8 cellular contexts compared by ENCODE assay signal in genomic region chrX:154373340-154374306, GRCh38. TPM values are rescaled to one million over a fixed set of nuclear protein-coding genes. Genes with fewer than 3 reads are reported as not detected.
DNase-seq lines count a peak whose midpoint lies in the region; ATAC-seq and TF ChIP-seq lines count a peak whose summit lies in the region.

No MANE protein-coding gene starts in this region.

- H3K27me3 ChIP-seq in WERI-Rb-1 (ENCODE audit: insufficient read depth, low read depth, severe bottlenecking) = no peaks in the 10 kb centered on the region
- H3K27me3 ChIP-seq in fibroblast of lung (ENCODE audit: control insufficient read depth, insufficient read depth, low read length) = no peaks in the 10 kb centered on the region

- TF ChIP-seq CTCF in NB4 (IDR thresholded peaks at IDR 0.05; ENCODE audit: low read depth, low read length) (peak; percentile 37), WERI-Rb-1 (IDR thresholded peaks at IDR 0.05; ENCODE audit: low read depth, low read length) (peak; percentile 77), fibroblast of lung (conservative IDR thresholded peaks at IDR 0.05 in 1 of 2, IDR thresholded peaks at IDR 0.05 in 1 of 2; ENCODE audit: low read depth in 1 of 2, low read length in 2 of 2) (peak in 1 of 2 donors; percentile 55), nephron (IDR thresholded peaks at IDR 0.05; ENCODE audit: unreplicated experiment in 3 of 3) (peak; percentile 58 to 65 (median 61))

- peak overlapping the region; percentile 96 for H3K27ac ChIP-seq in WERI-Rb-1
- H3K27ac ChIP-seq in fibroblast of lung (ENCODE audit: insufficient read depth, low read length) = peak overlapping the region; percentile 43

- peaks cover 9% of the 10 kb centered on the region for H3K4me1 Mint-ChIP-seq in activated CD4-positive, alpha-beta T cell treated with anti-CD3 and anti-CD28 coated beads, Interleukin-2, amount 10 ng/mL, durations not matched to agents 24 days and 14 days
- H3K4me1 Mint-ChIP-seq in nephron = peaks cover 5% of the 10 kb centered on the region

- no peak overlapping the region for H3K27ac Mint-ChIP-seq in activated CD4-positive, alpha-beta T cell treated with anti-CD3 and anti-CD28 coated beads, Interleukin-2, amount 10 ng/mL, durations not matched to agents 24 days and 14 days
- peak overlapping the region; percentile 74 to 95 (median 90) for H3K27ac Mint-ChIP-seq in nephron

- peaks cover 33% of the 10 kb centered on the region for H3K79me2 ChIP-seq in fibroblast of lung (ENCODE audit: control insufficient read depth, insufficient read depth, low read length)

- peak; percentile 76 for DNase-seq in activated CD4-positive, alpha-beta T cell treated with anti-CD3 and anti-CD28 coated beads, Interleukin-2, amount 10 ng/mL, durations not matched to agents 24 days and 14 days
- no peak for DNase-seq in activated CD4-positive, alpha-beta T cell treated with anti-CD3 and anti-CD28 coated beads for 4 hours
- DNase-seq in NB4 (ENCODE audit: low read depth) (peak; percentile 61), WERI-Rb-1 (peak; percentile 81), fibroblast of lung (ENCODE audit: low read depth in 2 of 2) (peak; percentile 76 to 85)

- peaks cover 7% of the 10 kb centered on the region for H3K36me3 Mint-ChIP-seq in activated CD4-positive, alpha-beta T cell treated with anti-CD3 and anti-CD28 coated beads, Interleukin-2, amount 10 ng/mL, durations not matched to agents 24 days and 14 days (ENCODE audit: low read depth)
- H3K36me3 Mint-ChIP-seq in nephron (ENCODE audit: low read depth) = peaks cover 4% of the 10 kb centered on the region

- peak overlapping the region; percentile 76 for H3K4me3 Mint-ChIP-seq in activated CD4-positive, alpha-beta T cell treated with anti-CD3 and anti-CD28 coated beads, Interleukin-2, amount 10 ng/mL, durations not matched to agents 24 days and 14 days
- peak overlapping the region; percentile 80 to 92 (median 91) for H3K4me3 Mint-ChIP-seq in nephron

- no peaks in the 10 kb centered on the region for H3K9me3 Mint-ChIP-seq in activated CD4-positive, alpha-beta T cell treated with anti-CD3 and anti-CD28 coated beads, Interleukin-2, amount 10 ng/mL, durations not matched to agents 24 days and 14 days
- peaks cover 10% of the 10 kb centered on the region for H3K9me3 Mint-ChIP-seq in nephron

- H3K4me2 ChIP-seq in fibroblast of lung (ENCODE audit: extremely low read depth, insufficient read depth, low read length) = peak overlapping the region; percentile 80

- peaks cover 16% of the 10 kb centered on the region for H3K36me3 ChIP-seq in WERI-Rb-1
- H3K36me3 ChIP-seq in fibroblast of lung (ENCODE audit: control insufficient read depth, insufficient read depth, low read length) = peaks cover 4% of the 10 kb centered on the region

- no peak for ATAC-seq in GM21825 (IDR thresholded peaks at IDR 0.05; ENCODE audit: unreplicated experiment)
- ATAC-seq in GM19035 (IDR thresholded peaks at IDR 0.05; ENCODE audit: unreplicated experiment) = no peak

- no peaks in the 10 kb centered on the region for H4K20me1 ChIP-seq in fibroblast of lung (ENCODE audit: control insufficient read depth, extremely low read depth, insufficient read depth, low read length)

- H3K4me1 ChIP-seq in fibroblast of lung (ENCODE audit: control insufficient read depth, extremely low read depth, insufficient read depth, low read length) = no peaks in the 10 kb centered on the region

- no peak for TF ChIP-seq POLR2A in NB4 (IDR thresholded peaks at IDR 0.05; ENCODE audit: extremely low read depth, insufficient read length)

- H3K4me3 ChIP-seq in NB4 (ENCODE audit: low read depth, low read length) (no peak overlapping the region), WERI-Rb-1 (ENCODE audit: low read depth, low read length) (peak overlapping the region; percentile 62), fibroblast of lung (replicated peaks in 1 of 4; ENCODE audit: control extremely low read depth in 1 of 4, insufficient read depth in 1 of 4, low read depth in 3 of 4, low read length in 4 of 4) (peak overlapping the region; percentile 31 to 86 (median 56))

- no peaks in the 10 kb centered on the region for H3K27me3 Mint-ChIP-seq in activated CD4-positive, alpha-beta T cell treated with anti-CD3 and anti-CD28 coated beads, Interleukin-2, amount 10 ng/mL, durations not matched to agents 24 days and 14 days
- no peaks in the 10 kb centered on the region for H3K27me3 Mint-ChIP-seq in nephron (ENCODE audit: low read depth)

- no peak overlapping the region for H2AFZ ChIP-seq in fibroblast of lung (ENCODE audit: low read length)

- no peaks in the 10 kb centered on the region for H3K9me3 ChIP-seq in WERI-Rb-1 (ENCODE audit: severe bottlenecking)
- H3K9me3 ChIP-seq in fibroblast of lung (ENCODE audit: control insufficient read depth, insufficient read depth, low read depth, low read length) = no peaks in the 10 kb centered on the region

- peak overlapping the region; percentile 50 for H3K9ac ChIP-seq in fibroblast of lung (ENCODE audit: insufficient read depth, low read length)

- intact Hi-C loops in activated CD4-positive, alpha-beta T cell treated with anti-CD3 and anti-CD28 coated beads, Interleukin-2, amount 10 ng/mL, durations not matched to agents 24 days and 14 days (cut with micrococcal nuclease) = loop anchor here (10.0 kb wide), 2 partner anchors 141 to 651 kb away; partner anchors contain the start of genes F8, FAM3A and FUNDC2

RNA-seq across cellular contexts. Expression of gene FLNA, which starts 0.8 kb away (rescaled TPM):
- total RNA-seq in activated CD4-positive, alpha-beta T cell treated with anti-CD3 and anti-CD28 coated beads, Interleukin-2, amount 10 ng/mL, durations not matched to agents 24 days and 14 days = 824 and 840 TPM in 2 replicates
- 2,298 and 2,728 TPM in 2 replicates for total RNA-seq in fibroblast of lung
- polyA plus RNA-seq in fibroblast of lung = 654 and 799 TPM in 2 replicates
- polyA plus RNA-seq in fibroblast of lung (2012) = 2,069 and 2,562 TPM in 2 replicates
- 6,600 and 11,662 TPM in 2 replicates for polyA minus RNA-seq in fibroblast of lung (ENCODE audit: low replicate concordance)

RNA-seq across cellular contexts. Expression of gene EMD, which starts 5.5 kb away (rescaled TPM):
- 91.7 and 92.8 TPM in 2 replicates for total RNA-seq in activated CD4-positive, alpha-beta T cell treated with anti-CD3 and anti-CD28 coated beads, Interleukin-2, amount 10 ng/mL, durations not matched to agents 24 days and 14 days
- 23.4 and 26.4 TPM in 2 replicates for total RNA-seq in fibroblast of lung
- 72.1 and 82.4 TPM in 2 replicates for polyA plus RNA-seq in fibroblast of lung
- 92.1 and 110 TPM in 2 replicates for polyA plus RNA-seq in fibroblast of lung (2012)
- 129 and 139 TPM in 2 replicates for polyA minus RNA-seq in fibroblast of lung (ENCODE audit: low replicate concordance)

RNA-seq across cellular contexts. Expression of gene RPL10, which starts 24.6 kb away (rescaled TPM):
- total RNA-seq in activated CD4-positive, alpha-beta T cell treated with anti-CD3 and anti-CD28 coated beads, Interleukin-2, amount 10 ng/mL, durations not matched to agents 24 days and 14 days = 2,338 and 2,364 TPM in 2 replicates
- total RNA-seq in fibroblast of lung = 2,291 and 2,319 TPM in 2 replicates
- polyA plus RNA-seq in fibroblast of lung = 4,015 and 4,527 TPM in 2 replicates
- polyA plus RNA-seq in fibroblast of lung (2012) = 3,945 and 3,972 TPM in 2 replicates
- polyA minus RNA-seq in fibroblast of lung (ENCODE audit: low replicate concordance) = 1,736 and 2,258 TPM in 2 replicates

RNA-seq across cellular contexts. Expression of gene DNASE1L1, which starts 35.4 kb away (rescaled TPM):
- total RNA-seq in activated CD4-positive, alpha-beta T cell treated with anti-CD3 and anti-CD28 coated beads, Interleukin-2, amount 10 ng/mL, durations not matched to agents 24 days and 14 days = 13.5 and 13.8 TPM in 2 replicates
- 13.9 and 38.5 TPM in 2 replicates for total RNA-seq in fibroblast of lung
- polyA plus RNA-seq in fibroblast of lung = 11.3 and 13.6 TPM in 2 replicates
- 17.0 and 18.7 TPM in 2 replicates for polyA plus RNA-seq in fibroblast of lung (2012)
- polyA minus RNA-seq in fibroblast of lung (ENCODE audit: low replicate concordance) = 22.0 and 24.1 TPM in 2 replicates

RNA-seq across cellular contexts. Expression of gene TAFAZZIN, which starts 37.7 kb away (rescaled TPM):
- 65.5 and 66.0 TPM in 2 replicates for total RNA-seq in activated CD4-positive, alpha-beta T cell treated with anti-CD3 and anti-CD28 coated beads, Interleukin-2, amount 10 ng/mL, durations not matched to agents 24 days and 14 days
- 17.7 and 21.6 TPM in 2 replicates for total RNA-seq in fibroblast of lung
- polyA plus RNA-seq in fibroblast of lung = 11.2 and 12.1 TPM in 2 replicates
- polyA plus RNA-seq in fibroblast of lung (2012) = 11.5 and 14.2 TPM in 2 replicates
- 18.1 and 20.7 TPM in 2 replicates for polyA minus RNA-seq in fibroblast of lung (ENCODE audit: low replicate concordance)

Comparison
In these comparisons a context has a peak if more than half of its experiments do, and no peak if none do; other contexts are left out.
1. DNase-seq: peak in activated CD4-positive, alpha-beta T cell treated with anti-CD3 and anti-CD28 coated beads, Interleukin-2, amount 10 ng/mL, durations not matched to agents 24 days and 14 days (single experiment), NB4 (single experiment), WERI-Rb-1 (single experiment) and fibroblast of lung (2 of 2); none in activated CD4-positive, alpha-beta T cell treated with anti-CD3 and anti-CD28 coated beads for 4 hours (0 of 2).